8 cellular contexts compared by ENCODE assay signal in genomic region chr4:138241281-138242075, GRCh38. TPM values are rescaled to one million over a fixed set of nuclear protein-coding genes. Genes with fewer than 3 reads are reported as not detected.
DNase-seq lines count a peak whose midpoint lies in the region; ATAC-seq and TF ChIP-seq lines count a peak whose summit lies in the region.

No MANE protein-coding gene starts in this region.

- H3K36me3 ChIP-seq in SK-N-MC (ENCODE audit: insufficient read depth, low read length) = peaks cover 26% of the 10 kb centered on the region
- H3K36me3 ChIP-seq in endodermal cell (ENCODE audit: control insufficient read depth, insufficient read depth, low read length) = no peaks in the 10 kb centered on the region
- H3K36me3 ChIP-seq in osteoblast (ENCODE audit: insufficient read depth, low read length) = no peaks in the 10 kb centered on the region

- 24 to 50% methylated on average over 4 to 13 of the region's 13 CpGs for WGBS in endodermal cell (ENCODE audit: insufficient coverage in 1 of 2, insufficient read length in 1 of 2), 2 experiments

- peak in 2 of 3 experiments; percentile 41 to 62 for DNase-seq in NCI-H1417 (lab: John Stamatoyannopoulos, UW)
- DNase-seq in NCI-H1417 treated with DMSO at 0.1 percent for 48 hours (lab: John Stamatoyannopoulos, UW) = no peak
- no peak for DNase-seq in SK-N-MC (ENCODE audit: low read depth, low spot score)
- peak; percentile 60 for DNase-seq in endodermal cell
- no peak for DNase-seq in osteoblast (ENCODE audit: insufficient read length, low spot score, missing footprints)
- no peak for DNase-seq in COLO829 (ENCODE audit: low spot score)
- no peak for DNase-seq in central memory CD4-positive, alpha-beta T cell

- H4K20me1 ChIP-seq in osteoblast (ENCODE audit: insufficient read depth, low read length) = no peaks in the 10 kb centered on the region

- TF ChIP-seq CTCF in endodermal cell (conservative IDR thresholded peaks at IDR 0.05) (no peak), osteoblast (IDR thresholded peaks at IDR 0.05; ENCODE audit: extremely low read depth, low read depth, low read length) (no peak)

- peaks cover 15% of the 10 kb centered on the region for H3K4me1 Mint-ChIP-seq in endodermal cell

- H3K27ac Mint-ChIP-seq in endodermal cell = peak overlapping the region; percentile 98

- H3K4me3 ChIP-seq in SK-N-MC (peak overlapping the region; percentile 85), endodermal cell (ENCODE audit: low read length) (peak overlapping the region; percentile 83), osteoblast (ENCODE audit: insufficient read depth, low read length) (peak overlapping the region; percentile 67)

- peak; percentile 0 for ATAC-seq in HG02852 (IDR thresholded peaks at IDR 0.05; ENCODE audit: unreplicated experiment)

- peak overlapping the region; percentile 100 for H3K27ac ChIP-seq in SK-N-MC
- peak overlapping the region; percentile 90 for H3K27ac ChIP-seq in endodermal cell (ENCODE audit: low read depth, low read length)
- peak overlapping the region; percentile 97 for H3K27ac ChIP-seq in osteoblast (ENCODE audit: low read depth, low read length)

- peak overlapping the region; percentile 62 for H2AFZ ChIP-seq in osteoblast (ENCODE audit: low read length)

- no peaks in the 10 kb centered on the region for H3K9me3 Mint-ChIP-seq in endodermal cell

- H3K27me3 ChIP-seq in endodermal cell (ENCODE audit: control insufficient read depth, insufficient read depth, low read length, poor library complexity, severe bottlenecking) (no peaks in the 10 kb centered on the region), osteoblast (ENCODE audit: insufficient read depth, low read length) (no peaks in the 10 kb centered on the region)

- H3K9ac ChIP-seq in SK-N-MC (ENCODE audit: insufficient read length) (peak overlapping the region; percentile 96), endodermal cell (ENCODE audit: extremely low read depth, low read length, poor library complexity, severe bottlenecking) (peak overlapping the region; percentile 96)

- no peaks in the 10 kb centered on the region for H3K4me1 ChIP-seq in endodermal cell (ENCODE audit: control insufficient read depth, insufficient read depth, low read length)
- H3K4me1 ChIP-seq in osteoblast (ENCODE audit: insufficient read depth, low read length) = peaks cover 11% of the 10 kb centered on the region

- H3K9me3 ChIP-seq in SK-N-MC (ENCODE audit: low read depth, low read length) (no peaks in the 10 kb centered on the region), endodermal cell (ENCODE audit: control insufficient read depth, low read length) (no peaks in the 10 kb centered on the region), osteoblast (ENCODE audit: low read depth, low read length) (no peaks in the 10 kb centered on the region)

- peaks cover 3% of the 10 kb centered on the region for H3K36me3 Mint-ChIP-seq in endodermal cell (ENCODE audit: low read depth)

- peak overlapping the region; percentile 87 for H3K4me2 ChIP-seq in osteoblast (ENCODE audit: insufficient read depth, low read length)

- no peaks in the 10 kb centered on the region for H3K27me3 Mint-ChIP-seq in endodermal cell (ENCODE audit: insufficient read depth)

- H3K4me3 Mint-ChIP-seq in endodermal cell = peak overlapping the region; percentile 68

- H3K79me2 ChIP-seq in osteoblast (ENCODE audit: insufficient read depth, low read length) = peaks cover 19% of the 10 kb centered on the region

RNA-seq across cellular contexts. Expression of gene SLC7A11, which starts 0.7 kb away (rescaled TPM):
- total RNA-seq in endodermal cell (1 to 10 TPM; 4.6 to 5.4 TPM), osteoblast (46.3 and 55.7 TPM in 2 replicates)
- polyA plus RNA-seq in endodermal cell (2013, experiment 1 of 2) = 14.1 TPM
- polyA plus RNA-seq in endodermal cell (2013, experiment 2 of 2) = 10.6 TPM

Comparison
In these comparisons a context has a peak if more than half of its experiments do, and no peak if none do; other contexts are left out.
1. DNase-seq: peak in NCI-H1417 (2 of 3) and endodermal cell (single experiment); none in NCI-H1417 treated with DMSO at 0.1 percent for 48 hours (single experiment), SK-N-MC (single experiment), osteoblast (single experiment), COLO829 (single experiment) and central memory CD4-positive, alpha-beta T cell (single experiment).
2. Peak in every context shown above with its lines, with median percentiles within 50 percentile points of each other: H3K27ac ChIP-seq and H3K4me3 ChIP-seq.